In the genomic region with DNA sequence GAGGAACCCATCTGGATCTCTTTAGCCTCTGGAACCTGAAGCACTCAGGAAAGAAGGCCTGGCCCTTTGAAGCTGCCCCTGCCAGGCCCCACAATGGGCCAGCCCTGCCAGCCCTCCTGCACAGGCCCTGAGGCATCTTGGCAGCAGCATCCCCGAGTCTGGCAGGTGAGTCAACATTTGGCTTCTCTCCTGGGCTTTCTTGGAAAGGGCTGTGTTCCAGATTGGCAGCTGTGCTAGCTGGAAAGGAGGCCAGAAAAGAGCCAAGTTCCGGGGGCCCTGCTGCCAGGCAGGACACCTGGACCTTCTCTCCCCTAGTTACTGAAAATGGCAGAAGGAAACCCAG, we compare ENCODE assay signal across 10 cellular contexts.
DNase-seq lines count a peak whose midpoint lies in the region; ATAC-seq lines count a peak whose summit lies in the region.
"Had no signal": no experiment of that assay in that cellular context is flagged by ENCODE, and none has a peak within 500 bp of the region (broad histone marks: within the 10 kb centered on the region; RNA-seq: fewer than 3 reads in every experiment).

No MANE protein-coding gene starts in this region.

- H3K4me1 Mint-ChIP-seq in naive thymus-derived CD4-positive, alpha-beta T cell, result peaks cover 10 to 29% (median 19%) of the 10 kb centered on the region in 7 donors
- no peaks in the 10 kb centered on the region for H3K4me1 Mint-ChIP-seq in stimulated activated memory B cell treated with anti-CD40 and anti-IgM and Interleukin-4, amounts not matched to agents 10 μg/mL and 1 μg/mL and 100 μg/mL, for 72 hours

- CTCF ChIA-PET in naive thymus-derived CD4-positive, alpha-beta T cell (lab: Charles Lee), result interaction anchor here (1.7 kb wide), 1 partner anchor 785 kb away, joined by 4 read pairs; no protein-coding TSS in a partner anchor

- peaks cover 0 to 3% (median 0%) of the 10 kb centered on the region in 5 donors for H3K36me3 Mint-ChIP-seq in naive thymus-derived CD4-positive, alpha-beta T cell
- no peaks in the 10 kb centered on the region for H3K36me3 Mint-ChIP-seq in stimulated activated memory B cell treated with anti-CD40 and anti-IgM and Interleukin-4, amounts not matched to agents 10 μg/mL and 1 μg/mL and 100 μg/mL, for 72 hours

- H3K4me3 Mint-ChIP-seq in naive thymus-derived CD4-positive, alpha-beta T cell, result no peak overlapping the region
- H3K4me3 Mint-ChIP-seq in stimulated activated memory B cell treated with anti-CD40 and anti-IgM and Interleukin-4, amounts not matched to agents 10 μg/mL and 1 μg/mL and 100 μg/mL, for 72 hours, result no peak overlapping the region

- intact Hi-C loops in naive thymus-derived CD4-positive, alpha-beta T cell (cut with micrococcal nuclease), result loop anchor here in 1 of 2 donors (10.0 kb wide), 1 partner anchor 394 kb away; no protein-coding TSS in a partner anchor

- no peak overlapping the region for H3K27ac Mint-ChIP-seq in naive thymus-derived CD4-positive, alpha-beta T cell
- no peak overlapping the region for H3K27ac Mint-ChIP-seq in stimulated activated memory B cell treated with anti-CD40 and anti-IgM and Interleukin-4, amounts not matched to agents 10 μg/mL and 1 μg/mL and 100 μg/mL, for 72 hours

- peaks cover 0 to 9% of the 10 kb centered on the region in 2 donors for H3K4me1 ChIP-seq in naive thymus-derived CD4-positive, alpha-beta T cell (ENCODE audit: control insufficient read depth in 2 of 2, insufficient read depth in 2 of 2, low read length in 2 of 2)

- no peaks in the 10 kb centered on the region for H3K9me3 ChIP-seq in naive thymus-derived CD4-positive, alpha-beta T cell (ENCODE audit: control insufficient read depth in 2 of 3, low read length in 3 of 3)

- no peak overlapping the region for H3K4me3 ChIP-seq in naive thymus-derived CD4-positive, alpha-beta T cell (ENCODE audit: low read length)
- H3K4me3 ChIP-seq: cardiac muscle cell had no signal

- H3K27me3 Mint-ChIP-seq in naive thymus-derived CD4-positive, alpha-beta T cell, result peaks cover 0 to 6% (median 4%) of the 10 kb centered on the region in 5 donors
- H3K27me3 Mint-ChIP-seq in stimulated activated memory B cell treated with anti-CD40 and anti-IgM and Interleukin-4, amounts not matched to agents 10 μg/mL and 1 μg/mL and 100 μg/mL, for 72 hours, result no peaks in the 10 kb centered on the region

- DNase-seq in DMS153 (lab: John Stamatoyannopoulos, UW) (peak; percentile 55), NCI-H2196 treated with DMSO at 0.1 percent for 48 hours (lab: John Stamatoyannopoulos, UW; ENCODE audit: unreplicated experiment) (peak; percentile 71), epidermal melanocyte (ENCODE audit: insufficient read length, low spot score) (peak; percentile 68), occipital lobe (lab: John Stamatoyannopoulos, UW) (peak; percentile 74), HT-29 (ENCODE audit: low spot score) (no peak)
- no peak for DNase-seq in naive thymus-derived CD4-positive, alpha-beta T cell
- DNase-seq in activated naive CD4-positive, alpha-beta T cell (lab: John Stamatoyannopoulos, UW), result no peak
- DNase-seq: NCI-H1930 had no signal

- no peaks in the 10 kb centered on the region for H3K27me3 ChIP-seq in naive thymus-derived CD4-positive, alpha-beta T cell (ENCODE audit: control insufficient read depth in 2 of 2, insufficient read depth in 2 of 2, low read length in 2 of 2)
- H3K27me3 ChIP-seq: cardiac muscle cell had no signal

- no peaks in the 10 kb centered on the region for H3K36me3 ChIP-seq in naive thymus-derived CD4-positive, alpha-beta T cell (ENCODE audit: control insufficient read depth in 2 of 3, insufficient read depth in 3 of 3, low read length in 3 of 3)
- H3K36me3 ChIP-seq: cardiac muscle cell had no signal

- ATAC-seq in naive thymus-derived CD4-positive, alpha-beta T cell, result no peak
- no peak for ATAC-seq in stimulated activated memory B cell treated with anti-CD40 and anti-IgM and Interleukin-4, amounts not matched to agents 10 μg/mL and 1 μg/mL and 100 μg/mL, for 72 hours

- POLR2A ChIA-PET in naive thymus-derived CD4-positive, alpha-beta T cell (lab: Charles Lee), result no interaction called here

- H3K27ac ChIP-seq in naive thymus-derived CD4-positive, alpha-beta T cell (ENCODE audit: low read depth, low read length), result no peak overlapping the region
- H3K27ac ChIP-seq: cardiac muscle cell had no signal

- no peaks in the 10 kb centered on the region for H3K9me3 Mint-ChIP-seq in naive thymus-derived CD4-positive, alpha-beta T cell
- H3K9me3 Mint-ChIP-seq in stimulated activated memory B cell treated with anti-CD40 and anti-IgM and Interleukin-4, amounts not matched to agents 10 μg/mL and 1 μg/mL and 100 μg/mL, for 72 hours, result no peaks in the 10 kb centered on the region

Comparison
In these comparisons a context has a peak if more than half of its experiments do, and no peak if none do; other contexts are left out.
1. DNase-seq: peak in DMS153 (single experiment), NCI-H2196 treated with DMSO at 0.1 percent for 48 hours (single experiment), epidermal melanocyte (single experiment) and occipital lobe (single experiment); none in HT-29 (single experiment), naive thymus-derived CD4-positive, alpha-beta T cell (0 of 9) and activated naive CD4-positive, alpha-beta T cell (0 of 4).